Comparison of ENCODE assay signal across 7 cellular contexts in the genomic region with DNA sequence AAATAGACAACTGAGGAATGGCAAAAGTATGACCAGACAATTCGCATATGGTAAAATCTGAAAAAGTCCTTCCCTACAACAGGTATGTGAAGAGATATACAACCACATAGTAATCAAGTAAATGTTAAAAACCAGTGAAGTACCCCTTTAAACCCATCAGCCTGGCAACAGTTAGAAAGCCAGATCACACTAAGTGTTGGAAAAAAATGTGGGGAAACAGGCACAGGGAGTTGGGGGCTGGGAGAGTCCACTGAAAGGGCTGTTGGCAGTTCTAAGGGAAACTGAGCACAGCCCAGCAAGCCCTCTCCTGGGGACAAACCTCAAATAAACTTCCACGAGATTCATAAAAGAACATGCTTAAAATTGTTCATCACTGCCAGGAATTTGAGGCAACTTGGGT.
"Had no signal": no experiment of that assay in that cellular context is flagged by ENCODE, and none has a peak within 500 bp of the region (broad histone marks: within the 10 kb centered on the region; RNA-seq: fewer than 3 reads in every experiment).

No MANE protein-coding gene starts in this region.

- H3K4me3 ChIP-seq: GM23338 had no signal

- DNase-seq: H9, HCEC 1CT, HFFc6, IMR-90, KBM-7 had no signal

- H3K27ac ChIP-seq: KMS-11 had no signal

- ATAC-seq: GM23338 had no signal
